Comparison of ENCODE assay signal across 10 cellular contexts in the genomic region with DNA sequence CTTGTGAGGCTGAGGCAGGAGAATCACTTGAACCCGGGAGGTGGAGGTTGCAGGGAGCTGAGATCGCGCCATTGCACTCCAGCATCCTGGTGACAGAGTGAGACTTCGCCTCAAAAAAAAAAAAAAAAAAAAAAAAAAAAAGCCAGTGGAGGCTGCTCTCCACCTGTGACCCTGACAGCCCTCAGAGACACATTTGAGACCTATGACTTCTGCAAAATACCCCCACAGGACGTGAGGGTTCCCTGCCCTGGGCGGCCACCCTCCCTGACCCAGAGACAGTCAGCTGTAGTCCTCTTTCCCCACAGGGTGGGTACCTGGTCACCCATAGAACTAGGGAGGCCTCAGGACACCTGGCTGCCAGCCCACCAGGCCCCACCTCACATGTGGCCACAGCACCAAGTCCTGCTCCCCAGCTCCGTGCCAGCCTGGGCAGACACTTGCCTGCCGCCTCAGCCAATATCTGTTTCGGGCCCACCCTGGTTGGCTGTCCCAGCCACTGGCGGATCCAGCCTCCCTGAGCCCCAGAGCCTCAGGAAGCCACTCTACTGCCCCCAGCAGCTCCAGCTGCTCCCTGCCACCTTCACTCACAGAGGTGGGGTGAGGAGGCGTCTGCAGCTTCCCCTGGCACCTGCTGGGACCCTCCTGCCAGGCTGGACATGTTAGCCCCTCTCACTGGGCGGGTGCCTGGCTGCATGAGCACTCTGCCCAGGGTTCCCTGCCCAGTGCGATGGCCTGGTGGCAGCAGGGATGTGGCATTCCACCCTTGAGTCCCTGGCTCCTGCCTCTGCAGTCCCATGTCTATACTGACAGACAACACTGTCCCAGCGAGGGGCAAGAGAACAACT. TPM values are rescaled to one million over a fixed set of nuclear protein-coding genes. Genes with fewer than 3 reads are reported as not detected.
DNase-seq lines count a peak whose midpoint lies in the region; ATAC-seq, FAIRE-seq and TF ChIP-seq lines count a peak whose summit lies in the region.
"Had no signal": no experiment of that assay in that cellular context is flagged by ENCODE, and none has a peak within 500 bp of the region (broad histone marks: within the 10 kb centered on the region; RNA-seq: fewer than 3 reads in every experiment).

No MANE protein-coding gene starts in this region.

- no peak for TF ChIP-seq EP300 in K562 (IDR thresholded peaks at IDR 0.05; ENCODE audit: low read length)

- H3K4me1 ChIP-seq in K562 (replicated peaks in 1 of 2; ENCODE audit: control insufficient read depth in 2 of 2, insufficient read depth in 2 of 2, low read length in 2 of 2) = peaks cover 20 to 91% of the 10 kb centered on the region in 2 experiments
- peaks cover 70% of the 10 kb centered on the region for H3K4me1 ChIP-seq in muscle layer of colon (ENCODE audit: insufficient read depth, low read length)

- POLR2A ChIA-PET in K562 (lab: Yijun Ruan, JAX) = interaction anchor here (0.6 to 2.3 kb wide), 9 partner anchors 8 to 352 kb away, joined by 3 to 18 read pairs (median 5); no protein-coding TSS in a partner anchor

- no peak for TF ChIP-seq CTCF in K562 (IDR thresholded peaks at IDR 0.05 in 2 of 3, conservative IDR thresholded peaks at IDR 0.05 in 1 of 3; ENCODE audit: insufficient read depth in 2 of 3, low read depth in 1 of 3, low read length in 3 of 3)

- peak overlapping the region; percentile 18; the same call in 1 of the 3 replicates for H3K27ac ChIP-seq in K562 (ENCODE audit: extremely low read depth, low read depth, low read length)
- H3K27ac ChIP-seq in muscle layer of colon (ENCODE audit: low read depth, low read length) = peak overlapping the region; percentile 42

- FAIRE-seq in K562 (lab: Jason Lieb, UNC) = no peak
- FAIRE-seq: bronchial epithelial cell had no signal

- 73% methylated on average over 9 of the region's 14 CpGs for WGBS in K562 (ENCODE audit: insufficient coverage, low coverage, missing lambda C conversion rate)

- DNase-seq in stimulated activated naive CD8-positive, alpha-beta T cell treated with anti-CD3 and anti-CD28 coated beads, Interleukin-15, Interleukin-2, amounts not matched to agents 100 U/mL and 50 U/mL, for 24 hours = no peak
- DNase-seq in K562 (ENCODE audit: extremely low read depth in 1 of 4, low spot score in 3 of 4) (peak in 2 of 4 experiments; percentile 7 to 8), kidney tubule cell (ENCODE audit: low spot score) (no peak)
- DNase-seq: NCI-H187 treated with DMSO at 0.1 percent for 48 hours had no signal

- no peak for ATAC-seq in stimulated activated naive CD8-positive, alpha-beta T cell treated with anti-CD3 and anti-CD28 coated beads, Interleukin-15, Interleukin-2, amounts not matched to agents 100 U/mL and 50 U/mL, for 24 hours
- ATAC-seq in K562 = no peak
- ATAC-seq in GM21723 (IDR thresholded peaks at IDR 0.05; ENCODE audit: unreplicated experiment) = no peak
- ATAC-seq in GM19467 (IDR thresholded peaks at IDR 0.05; ENCODE audit: unreplicated experiment) = no peak
- no peak for ATAC-seq in GM21526 (IDR thresholded peaks at IDR 0.05; ENCODE audit: low FRiP score, unreplicated experiment)

- in situ Hi-C loops in K562 (cut with MboI) = no loop called here

- CTCF ChIA-PET in K562 (lab: Yijun Ruan, JAX; ENCODE audit: low intra/inter-chr PET ratio) = no interaction called here

- peaks cover 3% of the 10 kb centered on the region for H3K9me1 ChIP-seq in K562 (ENCODE audit: control insufficient read depth, insufficient read depth, low read length)

- H3K9me3 Mint-ChIP-seq in stimulated activated naive CD8-positive, alpha-beta T cell treated with anti-CD3 and anti-CD28 coated beads, Interleukin-15, Interleukin-2, amounts not matched to agents 100 ng/mL and 50 ng/mL, for 24 hours = no peaks in the 10 kb centered on the region

- H3K9ac ChIP-seq in K562 (ENCODE audit: insufficient read depth in 1 of 2, low read depth in 2 of 2, low read length in 2 of 2) (peak overlapping the region in 1 of 2 experiments; percentile 66; a peak in 2 of 4 replicates), muscle layer of colon (ENCODE audit: low read length) (no peak overlapping the region)

- H3K4me3 ChIP-seq in K562 = no peak overlapping the region
- H3K4me3 ChIP-seq in muscle layer of colon (ENCODE audit: low read depth in 1 of 2, low read length in 2 of 2) = no peak overlapping the region

- H3K4me3 Mint-ChIP-seq in stimulated activated naive CD8-positive, alpha-beta T cell treated with anti-CD3 and anti-CD28 coated beads, Interleukin-15, Interleukin-2, amounts not matched to agents 100 ng/mL and 50 ng/mL, for 24 hours = no peak overlapping the region

- intact Hi-C loops in K562 (cut with micrococcal nuclease) = no loop called here

- H3K4me1 Mint-ChIP-seq in stimulated activated naive CD8-positive, alpha-beta T cell treated with anti-CD3 and anti-CD28 coated beads, Interleukin-15, Interleukin-2, amounts not matched to agents 100 ng/mL and 50 ng/mL, for 24 hours (ENCODE audit: low read depth) = peaks cover 39% of the 10 kb centered on the region

- peak overlapping the region; percentile 81 for H3K27ac Mint-ChIP-seq in stimulated activated naive CD8-positive, alpha-beta T cell treated with anti-CD3 and anti-CD28 coated beads, Interleukin-15, Interleukin-2, amounts not matched to agents 100 ng/mL and 50 ng/mL, for 24 hours

- H3K27me3 ChIP-seq in K562 (ENCODE audit: control insufficient read depth in 2 of 2, insufficient read depth in 2 of 2, low read length in 2 of 2) (no peaks in the 10 kb centered on the region), muscle layer of colon (ENCODE audit: control insufficient read depth in 1 of 2, insufficient read depth in 2 of 2, low read length in 2 of 2) (no peaks in the 10 kb centered on the region)

- H3K27me3 Mint-ChIP-seq in stimulated activated naive CD8-positive, alpha-beta T cell treated with anti-CD3 and anti-CD28 coated beads, Interleukin-15, Interleukin-2, amounts not matched to agents 100 ng/mL and 50 ng/mL, for 24 hours = no peaks in the 10 kb centered on the region

- H3K36me3 Mint-ChIP-seq in stimulated activated naive CD8-positive, alpha-beta T cell treated with anti-CD3 and anti-CD28 coated beads, Interleukin-15, Interleukin-2, amounts not matched to agents 100 ng/mL and 50 ng/mL, for 24 hours (ENCODE audit: low read depth) = peaks cover 6% of the 10 kb centered on the region

- H4K20me1 ChIP-seq in K562 (replicated peaks; ENCODE audit: control insufficient read depth, insufficient read depth, low read length) = peaks cover 24% of the 10 kb centered on the region; the same call in 1 of the 2 replicates

- TF ChIP-seq POLR2A in K562 (conservative IDR thresholded peaks at IDR 0.05) = no peak

- TF ChIP-seq RAD21 in K562 (CRISPR knock-in tag; conservative IDR thresholded peaks at IDR 0.05 in 1 of 2, IDR thresholded peaks at IDR 0.05 in 1 of 2) = no peak

- no peak overlapping the region for H3K4me2 ChIP-seq in K562 (ENCODE audit: insufficient read depth, low read length)

- peaks cover 93% of the 10 kb centered on the region; the same call in 2 of the 3 replicates for H3K36me3 ChIP-seq in K562 (ENCODE audit: control insufficient read depth, insufficient read depth, low read length)
- peaks cover 65% of the 10 kb centered on the region for H3K36me3 ChIP-seq in muscle layer of colon (ENCODE audit: insufficient read depth, low read length)

- H2AFZ ChIP-seq in K562 (ENCODE audit: low read depth, low read length) = no peak overlapping the region

- H3K79me2 ChIP-seq in K562 (ENCODE audit: control insufficient read depth, insufficient read depth, low read length) = peaks cover 38% of the 10 kb centered on the region

- H3K9me3 ChIP-seq in K562 (replicated peaks; ENCODE audit: control insufficient read depth, insufficient read depth, low read depth, low read length) (no peaks in the 10 kb centered on the region), muscle layer of colon (ENCODE audit: low read length) (no peaks in the 10 kb centered on the region)

- BruUV-seq in K562 (replicated peaks; lab: Mats Ljungman, UMichigan) = no TSS peak

RNA-seq across cellular contexts. Expression of gene MKNK2, which starts 7.0 kb away (rescaled TPM):
- total RNA-seq in K562 (2011; cell fraction: chromatin; rRNA removed; ENCODE audit: low replicate concordance) = 62.3 and 206 TPM in 2 replicates
- total RNA-seq in K562 (2011; cell fraction: nucleolus; rRNA removed) = 137 and 161 TPM in 2 replicates
- total RNA-seq in K562 (2011; cell fraction: nucleoplasm; rRNA removed) = 83.2 and 85.9 TPM in 2 replicates
- 83.9 and 114 TPM in 2 replicates for total RNA-seq in K562 (2014; rRNA removed)
- total RNA-seq in K562 (2014; rRNA removed; fragmentation: Illumina TruSeq; extraction: Trizol) = 19.3 and 22.0 TPM in 2 replicates
- total RNA-seq in K562 (2015; rRNA removed; fragmentation: Illumina TruSeq; extraction: Trizol) = 48.6 and 51.9 TPM in 2 replicates
- total RNA-seq in K562 (2021) = 179 and 191 TPM in 2 replicates
- polyA plus RNA-seq in K562 (2011; rRNA removed) = 59.3 and 97.4 TPM in 2 replicates
- 77.0 and 149 TPM in 2 replicates for polyA plus RNA-seq in K562 (2011; cell fraction: cytosol; rRNA removed)
- 131 and 186 TPM in 2 replicates for polyA plus RNA-seq in K562 (2011; cell fraction: nucleus; rRNA removed)
- polyA plus RNA-seq in K562 (2012) = 69.2 and 176 TPM in 2 replicates
- polyA plus RNA-seq in K562 (2014; fragmentation: Illumina TruSeq; extraction: Trizol) = 44.6 and 77.5 TPM in 2 replicates
- 1 to 10 TPM; 5.1 to 5.5 TPM for polyA plus RNA-seq in K562 (2014; fragmentation: Nextera tagmentation; extraction: Ambion mirVana)
- 87.2 and 91.7 TPM in 2 replicates for polyA plus RNA-seq in K562 (2014; rRNA removed)
- 39.4 and 48.9 TPM in 2 replicates for polyA minus RNA-seq in K562 (2011; rRNA and poly(A)+ RNA removed)
- 99.7 and 155 TPM in 2 replicates for polyA minus RNA-seq in K562 (2011; cell fraction: cytosol; rRNA and poly(A)+ RNA removed)
- polyA minus RNA-seq in K562 (2011; cell fraction: nucleus; rRNA and poly(A)+ RNA removed) = 43.6 and 57.8 TPM in 2 replicates

RNA-seq across cellular contexts. Expression of gene BTBD2, which starts 28.6 kb away (rescaled TPM):
- total RNA-seq in K562 (2011; cell fraction: chromatin; rRNA removed; ENCODE audit: low replicate concordance) = 7.3 and 29.0 TPM in 2 replicates
- total RNA-seq in K562 (2011; cell fraction: nucleolus; rRNA removed) = 16.4 and 17.0 TPM in 2 replicates
- 14.3 and 16.7 TPM in 2 replicates for total RNA-seq in K562 (2011; cell fraction: nucleoplasm; rRNA removed)
- total RNA-seq in K562 (2014; rRNA removed) = 5.6 and 8.1 TPM in 2 replicates
- total RNA-seq in K562 (2014; rRNA removed; fragmentation: Illumina TruSeq; extraction: Trizol) = 1.5 and 2.0 TPM in 2 replicates
- total RNA-seq in K562 (2015; rRNA removed; fragmentation: Illumina TruSeq; extraction: Trizol) = 6.4 and 6.9 TPM in 2 replicates
- 13.3 and 15.6 TPM in 2 replicates for total RNA-seq in K562 (2021)
- polyA plus RNA-seq in K562 (2011; rRNA removed) = 10.2 and 30.9 TPM in 2 replicates
- polyA plus RNA-seq in K562 (2011; cell fraction: cytosol; rRNA removed) = 21.5 and 25.6 TPM in 2 replicates
- 21.2 and 25.9 TPM in 2 replicates for polyA plus RNA-seq in K562 (2011; cell fraction: nucleus; rRNA removed)
- 18.5 and 62.5 TPM in 2 replicates for polyA plus RNA-seq in K562 (2012)
- 7.4 and 11.0 TPM in 2 replicates for polyA plus RNA-seq in K562 (2014; fragmentation: Illumina TruSeq; extraction: Trizol)
- polyA plus RNA-seq in K562 (2014; fragmentation: Nextera tagmentation; extraction: Ambion mirVana) = under 1 TPM; 0.10 to 0.28 TPM
- polyA plus RNA-seq in K562 (2014; rRNA removed) = 9.6 TPM in 2 replicates
- 4.1 and 4.9 TPM in 2 replicates for polyA minus RNA-seq in K562 (2011; rRNA and poly(A)+ RNA removed)
- polyA minus RNA-seq in K562 (2011; cell fraction: cytosol; rRNA and poly(A)+ RNA removed) = 15.5 and 42.0 TPM in 2 replicates
- 5.9 and 11.9 TPM in 2 replicates for polyA minus RNA-seq in K562 (2011; cell fraction: nucleus; rRNA and poly(A)+ RNA removed)

RNA-seq across cellular contexts. Expression of gene MOB3A, which starts 52.0 kb away (rescaled TPM):
- total RNA-seq in K562 (2011; cell fraction: chromatin; rRNA removed; ENCODE audit: low replicate concordance) = 14.5 and 31.8 TPM in 2 replicates
- total RNA-seq in K562 (2011; cell fraction: nucleolus; rRNA removed) = 13.9 and 14.7 TPM in 2 replicates
- 13.0 and 13.8 TPM in 2 replicates for total RNA-seq in K562 (2011; cell fraction: nucleoplasm; rRNA removed)
- total RNA-seq in K562 (2014; rRNA removed) (6.0 TPM in 2 replicates), K562 (2014; rRNA removed; fragmentation: Illumina TruSeq; extraction: Trizol) (2.6 and 2.7 TPM in 2 replicates), K562 (2015; rRNA removed; fragmentation: Illumina TruSeq; extraction: Trizol) (5.4 and 5.8 TPM in 2 replicates), K562 (2021) (20.5 and 24.1 TPM in 2 replicates)
- polyA plus RNA-seq in K562 (2011; rRNA removed) (10.9 and 24.8 TPM in 2 replicates), K562 (2014; fragmentation: Illumina TruSeq; extraction: Trizol) (11.9 and 12.0 TPM in 2 replicates), K562 (2014; fragmentation: Nextera tagmentation; extraction: Ambion mirVana) (1 to 10 TPM; 1.1 to 2.2 TPM), K562 (2014; rRNA removed) (8.2 and 10.3 TPM in 2 replicates)
- polyA plus RNA-seq in K562 (2011; cell fraction: cytosol; rRNA removed) = 30.7 and 31.8 TPM in 2 replicates
- polyA plus RNA-seq in K562 (2011; cell fraction: nucleus; rRNA removed) = 10.5 and 12.5 TPM in 2 replicates
- polyA plus RNA-seq in K562 (2012) = 10.9 and 12.9 TPM in 2 replicates
- polyA minus RNA-seq in K562 (2011; rRNA and poly(A)+ RNA removed) = 10.3 and 10.6 TPM in 2 replicates
- polyA minus RNA-seq in K562 (2011; cell fraction: cytosol; rRNA and poly(A)+ RNA removed) = 26.8 and 37.9 TPM in 2 replicates
- 3.9 and 8.2 TPM in 2 replicates for polyA minus RNA-seq in K562 (2011; cell fraction: nucleus; rRNA and poly(A)+ RNA removed)

RNA-seq across cellular contexts. Expression of gene IZUMO4, which starts 52.6 kb away (rescaled TPM):
- 6.2 and 19.6 TPM in 2 replicates for total RNA-seq in K562 (2011; cell fraction: chromatin; rRNA removed; ENCODE audit: low replicate concordance)
- 14.0 and 17.2 TPM in 2 replicates for total RNA-seq in K562 (2011; cell fraction: nucleolus; rRNA removed)
- total RNA-seq in K562 (2011; cell fraction: nucleoplasm; rRNA removed) = 8.0 and 12.0 TPM in 2 replicates
- 0.94 and 1.2 TPM in 2 replicates for total RNA-seq in K562 (2014; rRNA removed)
- total RNA-seq in K562 (2014; rRNA removed; fragmentation: Illumina TruSeq; extraction: Trizol) = 0.25 and 0.48 TPM in 2 replicates
- 0.53 and 0.72 TPM in 2 replicates for total RNA-seq in K562 (2015; rRNA removed; fragmentation: Illumina TruSeq; extraction: Trizol)
- 1.6 TPM in 2 replicates for total RNA-seq in K562 (2021)
- polyA plus RNA-seq in K562 (2011; rRNA removed) = 2.6 and 9.3 TPM in 2 replicates
- polyA plus RNA-seq in K562 (2011; cell fraction: cytosol; rRNA removed) = 3.7 and 5.5 TPM in 2 replicates
- polyA plus RNA-seq in K562 (2011; cell fraction: nucleus; rRNA removed) = 59.2 and 77.4 TPM in 2 replicates
- 2.1 and 5.9 TPM in 2 replicates for polyA plus RNA-seq in K562 (2012)
- 0.78 and 1.4 TPM in 2 replicates for polyA plus RNA-seq in K562 (2014; fragmentation: Illumina TruSeq; extraction: Trizol)
- polyA plus RNA-seq in K562 (2014; fragmentation: Nextera tagmentation; extraction: Ambion mirVana) = under 1 TPM; 0.07 to 0.13 TPM
- polyA plus RNA-seq in K562 (2014; rRNA removed) = 1.6 and 3.9 TPM in 2 replicates
- 0.60 and 0.74 TPM in 2 replicates for polyA minus RNA-seq in K562 (2011; rRNA and poly(A)+ RNA removed)
- not detected in 2 replicates for polyA minus RNA-seq in K562 (2011; cell fraction: cytosol; rRNA and poly(A)+ RNA removed)
- polyA minus RNA-seq in K562 (2011; cell fraction: nucleus; rRNA and poly(A)+ RNA removed) = 5.4 and 8.3 TPM in 2 replicates
